Comparison of ENCODE assay signal across 14 cellular contexts in the genomic region with DNA sequence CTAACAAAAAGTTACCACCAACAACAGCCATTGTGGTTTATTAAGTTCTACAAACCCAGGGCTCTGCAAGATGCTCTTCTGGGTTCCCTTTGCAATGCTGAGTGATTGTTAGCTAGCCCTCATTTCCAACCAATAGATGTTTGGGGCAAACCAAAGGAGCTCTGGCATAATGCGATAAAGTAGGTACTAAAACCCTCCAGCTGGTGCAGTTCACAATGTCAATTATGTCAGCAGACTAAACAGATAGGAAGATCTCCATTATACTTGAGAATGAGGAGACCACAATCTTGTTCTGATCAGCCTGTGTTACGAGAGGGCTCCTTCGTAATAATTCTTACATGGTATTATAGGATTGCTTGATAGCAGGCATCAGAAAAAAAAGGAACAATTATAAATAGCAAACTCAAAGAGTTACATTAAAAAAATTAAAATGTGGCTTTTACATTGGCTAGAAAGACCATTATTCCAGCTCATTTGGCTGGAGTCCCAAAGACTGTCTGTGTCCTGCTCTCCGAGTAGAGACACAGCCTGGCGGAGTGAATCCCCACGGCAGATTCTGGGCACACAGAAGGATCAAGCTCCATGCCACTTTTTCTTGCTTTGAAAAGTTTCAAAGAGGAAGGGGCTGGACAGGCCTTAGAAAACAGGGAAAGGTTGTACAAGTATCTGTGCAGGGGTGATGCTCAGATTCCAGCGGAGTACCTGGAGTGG.
DNase-seq lines count a peak whose midpoint lies in the region; ATAC-seq and TF ChIP-seq lines count a peak whose summit lies in the region.
"Had no signal": no experiment of that assay in that cellular context is flagged by ENCODE, and none has a peak within 500 bp of the region (broad histone marks: within the 10 kb centered on the region; RNA-seq: fewer than 3 reads in every experiment).

No MANE protein-coding gene starts in this region.

- DNase-seq in BJ (ENCODE audit: low read depth) (no peak), PC-9 (no peak), endothelial cell (ENCODE audit: low spot score) (no peak), osteoblast (ENCODE audit: insufficient read length, low spot score, missing footprints) (no peak), CD14-positive monocyte (ENCODE audit: low spot score) (no peak), NCI-H2196 treated with DMSO at 0.1 percent for 48 hours (lab: John Stamatoyannopoulos, UW; ENCODE audit: unreplicated experiment) (no peak)
- no peak for DNase-seq in activated CD4-positive, alpha-beta T cell treated with anti-CD3 and anti-CD28 coated beads for 36 hours
- DNase-seq: activated CD4-positive, alpha-beta T cell treated with anti-CD3 and anti-CD28 coated beads, Interleukin-2, amount 50 U/mL, for 48 hours; NCI-H1105; stimulated activated CD4-positive, alpha-beta T cell treated with anti-CD3 and anti-CD28 coated beads, Interleukin-1b, Interleukin-23, amount 100 ng/mL, for 48 hours; stimulated activated CD8-positive, alpha-beta memory T cell treated with anti-CD3 and anti-CD28 coated beads, Interleukin-4, amount 100 ng/mL, for 48 hours had no signal

- H3F3A ChIP-seq in PC-9 (ENCODE audit: insufficient read depth, low read depth), result peaks cover 5% of the 10 kb centered on the region; the same call in 1 of the 2 replicates

- CTCF ChIA-PET in BJ (lab: Yijun Ruan, JAX) (interaction anchor here (1.3 to 4.5 kb wide), 4 partner anchors 12 to 44 kb away, joined by 4 to 29 read pairs (median 8); no protein-coding TSS in a partner anchor), PC-9 (lab: Charles Lee) (interaction anchor here (0.6 kb wide), 1 partner anchor 649 kb away, joined by 5 read pairs; no protein-coding TSS in a partner anchor)
- CTCF ChIA-PET in activated CD4-positive, alpha-beta T cell treated with anti-CD3 and anti-CD28 coated beads for 36 hours (lab: Charles Lee), result interaction anchor here (1.2 to 2.0 kb wide), 2 partner anchors 9 to 12 kb away, joined by 3 to 9 read pairs; no protein-coding TSS in a partner anchor

- H3K27ac ChIP-seq in PC-9 (peak overlapping the region; percentile 85), osteoblast (ENCODE audit: low read depth, low read length) (peak overlapping the region; percentile 99)

- peak overlapping the region; percentile 65 for H3K27ac Mint-ChIP-seq in endothelial cell (ENCODE audit: unreplicated experiment)
- H3K27ac Mint-ChIP-seq in activated CD4-positive, alpha-beta T cell treated with anti-CD3 and anti-CD28 coated beads for 36 hours, result no peak overlapping the region
- H3K27ac Mint-ChIP-seq in CD14-positive monocyte, result peak overlapping the region in 1 of 7 donors; percentile 65
- H3K27ac Mint-ChIP-seq: T-helper 2 cell treated with Interferon-gamma antibody and Interleukin-4, amounts not matched to agents 5 μg/mL and 100 μg/mL, for 36 hours had no signal

- H3K36me3 ChIP-seq in BJ (ENCODE audit: control insufficient read depth, insufficient read depth, low read length) (peaks cover 5% of the 10 kb centered on the region), PC-9 (ENCODE audit: low read depth) (0 out of 2 replicates have a peak, but pooled peaks cover 4% of the 10 kb centered on the region), osteoblast (ENCODE audit: insufficient read depth, low read length) (no peaks in the 10 kb centered on the region)

- no peak for ATAC-seq in activated CD4-positive, alpha-beta T cell treated with anti-CD3 and anti-CD28 coated beads for 36 hours
- no peak for ATAC-seq in HG02885 (IDR thresholded peaks at IDR 0.05; ENCODE audit: poor library complexity, unreplicated experiment)
- ATAC-seq: GM12878 had no signal

- H3K36me3 Mint-ChIP-seq in endothelial cell (ENCODE audit: low read depth, unreplicated experiment), result peaks cover 25% of the 10 kb centered on the region
- no peaks in the 10 kb centered on the region for H3K36me3 Mint-ChIP-seq in activated CD4-positive, alpha-beta T cell treated with anti-CD3 and anti-CD28 coated beads for 36 hours (ENCODE audit: low read depth)
- peaks cover 57 to 68% of the 10 kb centered on the region in 2 donors for H3K36me3 Mint-ChIP-seq in CD14-positive monocyte

- no peak for TF ChIP-seq CTCF in BJ (IDR thresholded peaks at IDR 0.05; ENCODE audit: insufficient read depth, low read depth, low read length)
- no peak for TF ChIP-seq CTCF in PC-9 (conservative IDR thresholded peaks at IDR 0.05)
- TF ChIP-seq CTCF in endothelial cell (IDR thresholded peaks at IDR 0.05; ENCODE audit: unreplicated experiment), result no peak
- TF ChIP-seq CTCF in osteoblast (IDR thresholded peaks at IDR 0.05; ENCODE audit: extremely low read depth, low read depth, low read length), result no peak
- TF ChIP-seq CTCF in CD14-positive monocyte (IDR thresholded peaks at IDR 0.05), result no peak

- H3K9me2 ChIP-seq in PC-9 (ENCODE audit: insufficient read depth), result no peaks in the 10 kb centered on the region

- H2AFZ ChIP-seq in PC-9, result no peak overlapping the region
- no peak overlapping the region for H2AFZ ChIP-seq in osteoblast (ENCODE audit: low read length)

- peaks cover 27% of the 10 kb centered on the region for H3K4me1 Mint-ChIP-seq in endothelial cell (ENCODE audit: unreplicated experiment)
- no peaks in the 10 kb centered on the region for H3K4me1 Mint-ChIP-seq in activated CD4-positive, alpha-beta T cell treated with anti-CD3 and anti-CD28 coated beads for 36 hours
- no peaks in the 10 kb centered on the region for H3K4me1 Mint-ChIP-seq in CD14-positive monocyte

- H3K27me3 Mint-ChIP-seq in endothelial cell (ENCODE audit: unreplicated experiment) (peaks cover 5% of the 10 kb centered on the region), CD14-positive monocyte (ENCODE audit: low read depth in 3 of 3) (peaks cover 0 to 2% (median 0%) of the 10 kb centered on the region in 3 donors)
- H3K27me3 Mint-ChIP-seq in activated CD4-positive, alpha-beta T cell treated with anti-CD3 and anti-CD28 coated beads for 36 hours, result no peaks in the 10 kb centered on the region

- no peaks in the 10 kb centered on the region for H3K9me3 Mint-ChIP-seq in endothelial cell (ENCODE audit: unreplicated experiment)
- H3K9me3 Mint-ChIP-seq in activated CD4-positive, alpha-beta T cell treated with anti-CD3 and anti-CD28 coated beads for 36 hours (ENCODE audit: low read depth), result no peaks in the 10 kb centered on the region
- no peaks in the 10 kb centered on the region for H3K9me3 Mint-ChIP-seq in CD14-positive monocyte
- H3K9me3 Mint-ChIP-seq: T-helper 2 cell treated with Interferon-gamma antibody and Interleukin-4, amounts not matched to agents 5 μg/mL and 100 μg/mL, for 36 hours had no signal

- H3K4me1 ChIP-seq in PC-9 (replicated peaks; ENCODE audit: insufficient read depth) (peaks cover 28% of the 10 kb centered on the region), osteoblast (ENCODE audit: insufficient read depth, low read length) (peaks cover 37% of the 10 kb centered on the region)

- H3K27me3 ChIP-seq in BJ (ENCODE audit: control insufficient read depth, insufficient read depth, low read length) (no peaks in the 10 kb centered on the region), PC-9 (ENCODE audit: insufficient read depth, low read depth) (no peaks in the 10 kb centered on the region), osteoblast (ENCODE audit: insufficient read depth, low read length) (no peaks in the 10 kb centered on the region)

- H3K4me3 ChIP-seq in BJ (ENCODE audit: low read depth, low read length) (0 out of 2 replicates have a peak overlapping the region, but pooled peaks have one; percentile 1), PC-9 (no peak overlapping the region), osteoblast (ENCODE audit: insufficient read depth, low read length) (peak overlapping the region; percentile 60)
- H3K4me3 ChIP-seq: GM12878 had no signal

- intact Hi-C loops in PC-9 (cut with micrococcal nuclease; ENCODE audit: unreplicated experiment) (loop anchor here (1.0 to 5.0 kb wide), 2 partner anchors 29 to 682 kb away; a partner anchor contains a TSS), CD14-positive monocyte (cut with micrococcal nuclease) (no loop called here)
- intact Hi-C loops in activated CD4-positive, alpha-beta T cell treated with anti-CD3 and anti-CD28 coated beads for 36 hours (cut with DNase I, micrococcal nuclease), result no loop called here

- no peak overlapping the region for H3K4me2 ChIP-seq in PC-9
- peak overlapping the region; percentile 88 for H3K4me2 ChIP-seq in osteoblast (ENCODE audit: insufficient read depth, low read length)

- H4K20me1 ChIP-seq in PC-9 (ENCODE audit: insufficient read depth) (no peaks in the 10 kb centered on the region), osteoblast (ENCODE audit: insufficient read depth, low read length) (peaks cover 14% of the 10 kb centered on the region)

- H3K9me3 ChIP-seq in PC-9 (ENCODE audit: insufficient read depth, low read depth), result no peaks in the 10 kb centered on the region
- no peaks in the 10 kb centered on the region for H3K9me3 ChIP-seq in osteoblast (ENCODE audit: low read depth, low read length)

- H3K79me2 ChIP-seq in PC-9 (ENCODE audit: low read depth) (peaks cover 75% of the 10 kb centered on the region), osteoblast (ENCODE audit: insufficient read depth, low read length) (peaks cover 92% of the 10 kb centered on the region)

- POLR2A ChIA-PET in BJ (lab: Charles Lee), result no interaction called here
- POLR2A ChIA-PET in PC-9 (lab: Charles Lee; ENCODE audit: unreplicated experiment), result interaction anchor here (0.6 kb wide), 1 partner anchor 10 kb away, joined by 11 read pairs; no protein-coding TSS in a partner anchor
- POLR2A ChIA-PET in activated CD4-positive, alpha-beta T cell treated with anti-CD3 and anti-CD28 coated beads for 36 hours (lab: Charles Lee), result no interaction called here

- BruUV-seq in PC-9 (replicated peaks; lab: Mats Ljungman, UMichigan), result no TSS peak

- H3K4me3 Mint-ChIP-seq in endothelial cell (ENCODE audit: unreplicated experiment) (no peak overlapping the region), CD14-positive monocyte (no peak overlapping the region)
- no peak overlapping the region for H3K4me3 Mint-ChIP-seq in activated CD4-positive, alpha-beta T cell treated with anti-CD3 and anti-CD28 coated beads for 36 hours
- H3K4me3 Mint-ChIP-seq: T-helper 2 cell treated with Interferon-gamma antibody and Interleukin-4, amounts not matched to agents 5 μg/mL and 100 μg/mL, for 36 hours had no signal
